ENCODE assay signal across 15 cellular contexts in genomic region chr21:29748391-29749167, GRCh38.
DNase-seq lines count a peak whose midpoint lies in the region; ATAC-seq, FAIRE-seq and TF ChIP-seq lines count a peak whose summit lies in the region.
"Had no signal": no experiment of that assay in that cellular context is flagged by ENCODE, and none has a peak within 500 bp of the region (broad histone marks: within the 10 kb centered on the region; RNA-seq: fewer than 3 reads in every experiment).

No MANE protein-coding gene starts in this region.

- in situ Hi-C loops in SK-MEL-5 (cut with HindIII; ENCODE audit: low pct_unique_long_range_greater_than_20kb, low sequenced_read_pairs), result no loop called here
- in situ Hi-C loops in K562 (cut with MboI), result no loop called here

- TF ChIP-seq EP300 in K562 (IDR thresholded peaks at IDR 0.05; ENCODE audit: low read length), result no peak
- no peak for TF ChIP-seq EP300 in sigmoid colon (IDR thresholded peaks at IDR 0.05)

- H3K27me3 ChIP-seq in K562 (ENCODE audit: control insufficient read depth in 2 of 2, insufficient read depth in 2 of 2, low read length in 2 of 2) (no peaks in the 10 kb centered on the region), sigmoid colon (no peaks in the 10 kb centered on the region)
- H3K27me3 ChIP-seq: BE2C had no signal

- no peaks in the 10 kb centered on the region for H3K27me3 Mint-ChIP-seq in activated naive CD8-positive, alpha-beta T cell treated with anti-CD3 and anti-CD28 coated beads, Interleukin-2, amount 50 U/mL, for 24 hours

- FAIRE-seq in K562 (lab: Jason Lieb, UNC), result no peak

- no TSS peak for BruUV-seq in K562 (replicated peaks; lab: Mats Ljungman, UMichigan)

- no peaks in the 10 kb centered on the region for H3K9me3 Mint-ChIP-seq in activated naive CD8-positive, alpha-beta T cell treated with anti-CD3 and anti-CD28 coated beads, Interleukin-2, amount 50 U/mL, for 24 hours
- H3K9me3 Mint-ChIP-seq: CD4-positive, alpha-beta memory T cell had no signal

- H3K4me1 ChIP-seq in K562 (replicated peaks in 1 of 2; ENCODE audit: control insufficient read depth in 2 of 2, insufficient read depth in 2 of 2, low read length in 2 of 2) (peaks cover 0 to 6% of the 10 kb centered on the region in 2 experiments; a peak in 2 of 5 replicates), sigmoid colon (no peaks in the 10 kb centered on the region)
- H3K4me1 ChIP-seq: BE2C had no signal

- no peak overlapping the region for H3K27ac ChIP-seq in K562 (ENCODE audit: extremely low read depth, low read depth, low read length)
- peak overlapping the region in 2 of 4 donors; percentile 8 to 21 for H3K27ac ChIP-seq in sigmoid colon
- H3K27ac ChIP-seq: GM23248, HL-60 had no signal

- H3K4me1 Mint-ChIP-seq in activated naive CD8-positive, alpha-beta T cell treated with anti-CD3 and anti-CD28 coated beads, Interleukin-2, amount 50 U/mL, for 24 hours, result no peaks in the 10 kb centered on the region
- H3K4me1 Mint-ChIP-seq: CD4-positive, alpha-beta memory T cell had no signal

- no peaks in the 10 kb centered on the region for H3K36me3 Mint-ChIP-seq in activated naive CD8-positive, alpha-beta T cell treated with anti-CD3 and anti-CD28 coated beads, Interleukin-2, amount 50 U/mL, for 24 hours (ENCODE audit: low read depth)
- H3K36me3 Mint-ChIP-seq: CD4-positive, alpha-beta memory T cell had no signal

- H4K20me1 ChIP-seq in K562 (replicated peaks; ENCODE audit: control insufficient read depth, insufficient read depth, low read length), result no peaks in the 10 kb centered on the region

- peak; percentile 27; the same call in 1 of the 3 replicates for ATAC-seq in K562
- ATAC-seq in activated naive CD8-positive, alpha-beta T cell treated with anti-CD3 and anti-CD28 coated beads, Interleukin-2, amount 50 U/mL, for 24 hours, result no peak
- ATAC-seq: PC-3 had no signal

- H3K36me3 ChIP-seq in K562 (ENCODE audit: control insufficient read depth, insufficient read depth, low read length) (no peaks in the 10 kb centered on the region), sigmoid colon (no peaks in the 10 kb centered on the region)
- H3K36me3 ChIP-seq: BE2C had no signal

- H2AFZ ChIP-seq in K562 (ENCODE audit: low read depth, low read length), result peak overlapping the region; percentile 79
- H2AFZ ChIP-seq: GM23248 had no signal

- H3K9me3 ChIP-seq in K562 (replicated peaks; ENCODE audit: control insufficient read depth, insufficient read depth, low read depth, low read length), result no peaks in the 10 kb centered on the region
- no peaks in the 10 kb centered on the region for H3K9me3 ChIP-seq in sigmoid colon
- H3K9me3 ChIP-seq: BE2C had no signal

- intact Hi-C loops in K562 (cut with micrococcal nuclease) (no loop called here), sigmoid colon (cut with DNase I) (no loop called here)

- POLR2A ChIA-PET in K562 (lab: Yijun Ruan, JAX), result interaction anchor here (2.0 kb wide), 1 partner anchor 12 kb away, joined by 5 read pairs; no protein-coding TSS in a partner anchor

- H3K9ac ChIP-seq in K562 (ENCODE audit: insufficient read depth in 1 of 2, low read depth in 2 of 2, low read length in 2 of 2), result no peak overlapping the region; a peak in 2 of 4 replicates
- H3K9ac ChIP-seq: GM23248 had no signal

- H3K4me3 ChIP-seq in K562, result no peak overlapping the region
- no peak overlapping the region for H3K4me3 ChIP-seq in sigmoid colon
- H3K4me3 ChIP-seq: GM23248 had no signal

- no peak overlapping the region for H3K4me3 Mint-ChIP-seq in activated naive CD8-positive, alpha-beta T cell treated with anti-CD3 and anti-CD28 coated beads, Interleukin-2, amount 50 U/mL, for 24 hours
- H3K4me3 Mint-ChIP-seq: CD4-positive, alpha-beta memory T cell had no signal

- H3K27ac Mint-ChIP-seq in activated naive CD8-positive, alpha-beta T cell treated with anti-CD3 and anti-CD28 coated beads, Interleukin-2, amount 50 U/mL, for 24 hours, result no peak overlapping the region
- H3K27ac Mint-ChIP-seq: CD4-positive, alpha-beta memory T cell had no signal

- H3K9me1 ChIP-seq in K562 (ENCODE audit: control insufficient read depth, insufficient read depth, low read length), result no peaks in the 10 kb centered on the region

- 0 out of 2 replicates have a peak overlapping the region, but pooled peaks have one; percentile 20 for H3K4me2 ChIP-seq in K562 (ENCODE audit: insufficient read depth, low read length)

- DNase-seq in SK-MEL-5 (ENCODE audit: low read depth, low spot score) (peak; percentile 7), K562 (ENCODE audit: extremely low read depth in 1 of 4, low spot score in 3 of 4) (no peak), foreskin melanocyte (peak; percentile 32), pons (ENCODE audit: low spot score) (peak; percentile 81), sigmoid colon (no peak), NCI-H1092 (lab: John Stamatoyannopoulos, UW) (no peak)
- no peak for DNase-seq in activated naive CD8-positive, alpha-beta T cell treated with anti-CD3 and anti-CD28 coated beads, Interleukin-2, amount 50 U/mL, for 24 hours
- DNase-seq: BE2C; CD4-positive, alpha-beta memory T cell; GM23248; NCI-H1048; NCI-H345; NCI-H748 treated with DMSO at 0.1 percent for 48 hours; PC-3 had no signal

- TF ChIP-seq CTCF in K562 (IDR thresholded peaks at IDR 0.05 in 2 of 3, conservative IDR thresholded peaks at IDR 0.05 in 1 of 3; ENCODE audit: insufficient read depth in 2 of 3, low read depth in 1 of 3, low read length in 3 of 3) (no peak), sigmoid colon (IDR thresholded peaks at IDR 0.05) (no peak)

- TF ChIP-seq POLR2A in K562 (conservative IDR thresholded peaks at IDR 0.05) (no peak), sigmoid colon (IDR thresholded peaks at IDR 0.05) (no peak)

- 13% methylated on average over 8 of the region's 8 CpGs for WGBS in K562 (ENCODE audit: insufficient coverage, low coverage, missing lambda C conversion rate)
- WGBS in sigmoid colon, 2 donors, result 75 to 76% methylated on average over 8 of the region's 8 CpGs

- no peaks in the 10 kb centered on the region for H3K79me2 ChIP-seq in K562 (ENCODE audit: control insufficient read depth, insufficient read depth, low read length)

- TF ChIP-seq RAD21 in K562 (CRISPR knock-in tag; conservative IDR thresholded peaks at IDR 0.05 in 1 of 2, IDR thresholded peaks at IDR 0.05 in 1 of 2), result no peak

- CTCF ChIA-PET in K562 (lab: Yijun Ruan, JAX; ENCODE audit: low intra/inter-chr PET ratio), result no interaction called here

TF ChIP-seq in K562, 482 proteins besides CTCF, POLR2A, EP300 and RAD21 (continues in another document):
- TF ChIP-seq ZNF609 (CRISPR knock-in tag; IDR thresholded peaks at IDR 0.05; ENCODE audit: borderline replicate concordance), result no peak
- no peak for TF ChIP-seq NR2F6 (CRISPR knock-in tag; IDR thresholded peaks at IDR 0.05)
- no peak for TF ChIP-seq CHD1 (IDR thresholded peaks at IDR 0.05; ENCODE audit: low read length)
- TF ChIP-seq CBX3 (IDR thresholded peaks at IDR 0.05; ENCODE audit: borderline replicate concordance in 1 of 2, low read length in 2 of 2), result no peak
- no peak for TF ChIP-seq SPI1 (IDR thresholded peaks at IDR 0.05; ENCODE audit: borderline replicate concordance, low read depth, low read length)
- no peak for TF ChIP-seq HLTF (IDR thresholded peaks at IDR 0.05)
- TF ChIP-seq E4F1 (CRISPR knock-in tag; IDR thresholded peaks at IDR 0.05; ENCODE audit: borderline replicate concordance), result no peak
- no peak for TF ChIP-seq TCF7L2 (IDR thresholded peaks at IDR 0.05; ENCODE audit: low read depth, low read length)

Comparison
In these comparisons a context has a peak if more than half of its experiments do, and no peak if none do; other contexts are left out.
1. DNase-seq: peak in SK-MEL-5 (single experiment), foreskin melanocyte (single experiment) and pons (single experiment); none in K562 (0 of 4), sigmoid colon (single experiment), NCI-H1092 (single experiment) and activated naive CD8-positive, alpha-beta T cell treated with anti-CD3 and anti-CD28 coated beads, Interleukin-2, amount 50 U/mL, for 24 hours (single experiment).